Comparison of ENCODE assay signal across 28 cellular contexts in genomic region chr21:21177353-21177986, GRCh38.
"Had no signal": no experiment of that assay in that cellular context is flagged by ENCODE, and none has a peak within 500 bp of the region (broad histone marks: within the 10 kb centered on the region; RNA-seq: fewer than 3 reads in every experiment).

No MANE protein-coding gene starts in this region.

- FAIRE-seq: TTC549 had no signal

- H3K36me3 ChIP-seq: ascending aorta, brain microvascular endothelial cell, breast epithelium had no signal

- H3K4me3 ChIP-seq: ascending aorta, breast epithelium had no signal

- ATAC-seq: activated CD8-positive, alpha-beta memory T cell treated with anti-CD3 and anti-CD28 coated beads, Interleukin-2, amount 10 ng/mL, durations not matched to agents 7 days and 5 days; activated CD8-positive, alpha-beta T cell treated with anti-CD3 and anti-CD28 coated beads for 36 hours; activated naive CD8-positive, alpha-beta T cell treated with anti-CD3 and anti-CD28 coated beads, Interleukin-2, amount 50 U/mL, for 24 hours had no signal

- H3K27me3 ChIP-seq: ascending aorta, brain microvascular endothelial cell, breast epithelium had no signal

- H3K4me1 ChIP-seq: ascending aorta, breast epithelium had no signal

- DNase-seq: activated B cell treated with CpG ODN at 0.5 μM for 24 hours; activated CD4-positive, alpha-beta memory T cell treated with anti-CD3 and anti-CD28 coated beads for 36 hours; activated CD4-positive, alpha-beta T cell treated with anti-CD3 and anti-CD28 coated beads for 4 hours; activated CD4-positive, alpha-beta T cell treated with anti-CD3 and anti-CD28 coated beads, Interleukin-2, amount 10 ng/mL, durations not matched to agents 24 days and 14 days; activated CD4-positive, alpha-beta T cell treated with anti-CD3 and anti-CD28 coated beads, Interleukin-2, amount 50 U/mL, for 1 hour; activated CD4-positive, alpha-beta T cell treated with anti-CD3 and anti-CD28 coated beads, Interleukin-2, amount 50 U/mL, for 4 hours; activated CD4-positive, CD25-positive, alpha-beta regulatory T cell treated with anti-CD3 and anti-CD28 coated beads, Interleukin-2, amount 50 U/mL, for 72 hours; activated CD8-positive, alpha-beta memory T cell treated with anti-CD3 and anti-CD28 coated beads, Interleukin-2, amount 10 ng/mL, durations not matched to agents 7 days and 5 days; activated CD8-positive, alpha-beta memory T cell treated with anti-CD3 and anti-CD28 coated beads, Interleukin-2, amount 50 U/mL, for 48 hours; activated CD8-positive, alpha-beta T cell treated with anti-CD3 and anti-CD28 coated beads for 36 hours; activated effector memory CD4-positive, alpha-beta T cell treated with Interleukin-2 at 50 U/mL for 16 hours; activated gamma-delta T cell; activated naive CD4-positive, alpha-beta T cell treated with anti-CD3 and anti-CD28 coated beads, Interleukin-2, amount 10 ng/mL, durations not matched to agents 7 days and 5 days; activated naive CD4-positive, alpha-beta T cell treated with Interleukin-2 at 50 U/mL for 16 hours; activated naive CD8-positive, alpha-beta T cell treated with anti-CD3 and anti-CD28 coated beads, Interleukin-2, amount 10 ng/mL, durations not matched to agents 7 days and 5 days; activated naive CD8-positive, alpha-beta T cell treated with anti-CD3 and anti-CD28 coated beads, Interleukin-2, amount 50 U/mL, for 24 hours; activated T-cell treated with anti-CD3 and anti-CD28 coated beads, Interleukin-2, amount 50 U/mL, for 24 hours; activated T-cell treated with anti-CD3 and anti-CD28 coated beads, Interleukin-2, amount 50 U/mL, for 48 hours; amygdala; anterior cingulate cortex; brain microvascular endothelial cell; central memory CD4-positive, alpha-beta T cell; T-helper 2 cell; T-helper 9 cell had no signal

- H3K9me3 ChIP-seq: ascending aorta, breast epithelium had no signal

- H3K27ac ChIP-seq: ascending aorta, brain microvascular endothelial cell, breast epithelium, VCaP had no signal
